Comparison of ENCODE assay signal across 15 cellular contexts in genomic region chr2:219483451-219484342, GRCh38. TPM values are rescaled to one million over a fixed set of nuclear protein-coding genes. Genes with fewer than 3 reads are reported as not detected.
DNase-seq lines count a peak whose midpoint lies in the region; ATAC-seq and TF ChIP-seq lines count a peak whose summit lies in the region.
"Had no signal": no experiment of that assay in that cellular context is flagged by ENCODE, and none has a peak within 500 bp of the region (broad histone marks: within the 10 kb centered on the region; RNA-seq: fewer than 3 reads in every experiment).

No MANE protein-coding gene starts in this region.

- peaks cover 32% of the 10 kb centered on the region for H3K4me1 Mint-ChIP-seq in brain
- H3K4me1 Mint-ChIP-seq: activated CD4-positive, alpha-beta T cell treated with anti-CD3 and anti-CD28 coated beads, Interleukin-2, amount 10 ng/mL, durations not matched to agents 24 days and 14 days had no signal

- TF ChIP-seq POLR2A in suprapubic skin (IDR thresholded peaks at IDR 0.05), result no peak

- H3K27ac Mint-ChIP-seq in brain, result no peak overlapping the region
- H3K27ac Mint-ChIP-seq: activated CD4-positive, alpha-beta T cell treated with anti-CD3 and anti-CD28 coated beads, Interleukin-2, amount 10 ng/mL, durations not matched to agents 24 days and 14 days had no signal

- H3K4me1 ChIP-seq in mucosa of descending colon (ENCODE audit: low read depth), result peaks cover 11% of the 10 kb centered on the region
- H3K4me1 ChIP-seq in suprapubic skin, result peaks cover 19% of the 10 kb centered on the region

- DNase-seq in activated T-cell treated with anti-CD3 and anti-CD28 coated beads, Interleukin-2, amount 50 U/mL, for 1 hour, result peak; percentile 30
- DNase-seq in activated T-cell treated with anti-CD3 and anti-CD28 coated beads for 4 hours (no peak), mucosa of descending colon (no peak), suprapubic skin (ENCODE audit: low spot score in 2 of 2) (no peak)
- DNase-seq: ACHN; activated CD4-positive, alpha-beta T cell treated with anti-CD3 and anti-CD28 coated beads, Interleukin-2, amount 10 ng/mL, durations not matched to agents 24 days and 14 days; brain microvascular endothelial cell; EL; NCI-H510A treated with DMSO at 0.1 percent for 48 hours had no signal

- H3K4me3 Mint-ChIP-seq in brain, result peak overlapping the region in 3 of 5 experiments; percentile 31 to 71 (median 36)
- H3K4me3 Mint-ChIP-seq: activated CD4-positive, alpha-beta T cell treated with anti-CD3 and anti-CD28 coated beads, Interleukin-2, amount 10 ng/mL, durations not matched to agents 24 days and 14 days had no signal

- no peaks in the 10 kb centered on the region for H3K36me3 ChIP-seq in mucosa of descending colon (ENCODE audit: low read depth)
- no peaks in the 10 kb centered on the region for H3K36me3 ChIP-seq in suprapubic skin
- H3K36me3 ChIP-seq: brain microvascular endothelial cell had no signal

- peaks cover 64% of the 10 kb centered on the region for H3K27me3 ChIP-seq in suprapubic skin

- no peak overlapping the region for H3K27ac ChIP-seq in suprapubic skin
- H3K27ac ChIP-seq: brain microvascular endothelial cell, SK-N-MC had no signal

- no peaks in the 10 kb centered on the region for H3K9me3 Mint-ChIP-seq in brain
- H3K9me3 Mint-ChIP-seq: activated CD4-positive, alpha-beta T cell treated with anti-CD3 and anti-CD28 coated beads, Interleukin-2, amount 10 ng/mL, durations not matched to agents 24 days and 14 days had no signal

- ATAC-seq in mucosa of descending colon (peak; percentile 5), GM19328 (IDR thresholded peaks at IDR 0.05; ENCODE audit: unreplicated experiment) (no peak), HG02610 (IDR thresholded peaks at IDR 0.05; ENCODE audit: unreplicated experiment) (no peak), GM19463 (IDR thresholded peaks at IDR 0.05; ENCODE audit: unreplicated experiment) (no peak)

- TF ChIP-seq EP300 in suprapubic skin (IDR thresholded peaks at IDR 0.05), result no peak

- TF ChIP-seq CTCF in brain (conservative IDR thresholded peaks at IDR 0.05), result no peak
- no peak for TF ChIP-seq CTCF in mucosa of descending colon (IDR thresholded peaks at IDR 0.05)
- no peak for TF ChIP-seq CTCF in suprapubic skin (IDR thresholded peaks at IDR 0.05)

- H3K9me3 ChIP-seq in mucosa of descending colon, result no peaks in the 10 kb centered on the region
- no peaks in the 10 kb centered on the region for H3K9me3 ChIP-seq in suprapubic skin

- H3K4me3 ChIP-seq in mucosa of descending colon (no peak overlapping the region), suprapubic skin (peak overlapping the region; percentile 37)
- H3K4me3 ChIP-seq: SK-N-MC had no signal

- peaks cover 43% of the 10 kb centered on the region for H3K27me3 Mint-ChIP-seq in brain

- 17% methylated on average over 23 of the region's 58 CpGs for WGBS in suprapubic skin

- H3K36me3 Mint-ChIP-seq in brain, result peaks cover 19% of the 10 kb centered on the region

- intact Hi-C loops in mucosa of descending colon (cut with DNase I, micrococcal nuclease), result no loop called here

RNA-seq across cellular contexts. Expression of gene GMPPA, which starts 15.0 kb away (rescaled TPM):
- polyA plus RNA-seq in brain (ENCODE audit: insufficient read depth, low read depth, low replicate concordance), result 22.0 TPM
- 10 to 100 TPM; 33.6 to 52.6 (median 43.6) TPM for total RNA-seq in mucosa of descending colon
- total RNA-seq in suprapubic skin, result 10 to 100 TPM; 18.3 to 31.3 (median 22.3) TPM

RNA-seq across cellular contexts. Expression of gene ASIC4, which starts 30.6 kb away (rescaled TPM):
- 1.2 TPM for polyA plus RNA-seq in brain (ENCODE audit: insufficient read depth, low read depth, low replicate concordance)
- total RNA-seq in mucosa of descending colon, result under 1 TPM in 1 of 3 donors, not detected in 2; 0.09 TPM
- total RNA-seq in suprapubic skin, result not detected
- total RNA-seq: activated CD4-positive, alpha-beta T cell treated with anti-CD3 and anti-CD28 coated beads, Interleukin-2, amount 10 ng/mL, durations not matched to agents 24 days and 14 days; LHCN-M2 had no signal

RNA-seq across cellular contexts. Expression of gene SPEG, which starts 49.1 kb away (rescaled TPM):
- 26.3 TPM for polyA plus RNA-seq in brain (ENCODE audit: insufficient read depth, low read depth, low replicate concordance)
- total RNA-seq in mucosa of descending colon, result 100 to 1,000 TPM in 1 of 3 donors, 10 to 100 TPM in 1, 1 to 10 TPM in 1; 7.9 to 242 (median 22.2) TPM
- total RNA-seq in suprapubic skin, result 10 to 100 TPM in 1 of 4 donors, 1 to 10 TPM in 3; 6.5 to 17.2 (median 6.7) TPM

RNA-seq across cellular contexts. Expression of gene CHPF, which starts 59.9 kb away (rescaled TPM):
- 41.6 TPM for polyA plus RNA-seq in brain (ENCODE audit: insufficient read depth, low read depth, low replicate concordance)
- total RNA-seq in mucosa of descending colon (10 to 100 TPM; 19.4 to 25.9 (median 20.5) TPM), suprapubic skin (10 to 100 TPM; 28.8 to 62.1 (median 49.3) TPM)
